In the genomic region with DNA sequence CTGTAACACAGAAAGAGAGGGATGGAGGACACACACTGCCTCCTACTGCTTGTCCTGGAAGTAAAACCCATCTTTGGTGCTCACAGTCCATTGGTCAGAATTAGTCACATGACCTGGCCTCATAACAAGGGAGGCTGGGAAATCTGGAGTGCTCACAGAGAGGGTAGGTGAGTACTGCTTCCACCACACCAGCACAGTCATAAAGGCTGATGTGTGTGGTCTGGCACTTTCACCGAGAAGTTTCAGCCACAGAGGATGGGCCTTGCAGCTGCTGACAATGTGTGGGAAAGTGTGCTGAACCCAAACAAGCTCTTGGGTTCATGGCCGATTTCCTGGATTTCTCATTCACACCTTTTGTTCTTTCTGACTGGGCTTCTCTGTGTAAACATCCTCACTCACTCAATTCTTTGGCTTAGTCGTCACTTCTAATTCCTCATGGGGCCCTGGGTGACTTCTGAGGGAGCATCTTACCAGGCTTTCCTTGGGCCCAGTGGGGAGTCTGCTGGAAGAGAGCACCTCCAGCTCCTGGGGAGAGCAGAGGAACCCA, we compare ENCODE assay signal across 8 cellular contexts.
DNase-seq lines count a peak whose midpoint lies in the region; ATAC-seq, FAIRE-seq and TF ChIP-seq lines count a peak whose summit lies in the region.

No MANE protein-coding gene starts in this region.

- no peak overlapping the region for H3K27ac ChIP-seq in CD8-positive, alpha-beta memory T cell (ENCODE audit: low read depth, low read length)

- no peaks in the 10 kb centered on the region for H3K4me1 ChIP-seq in CD8-positive, alpha-beta memory T cell (ENCODE audit: insufficient read depth, low read length)

- H3K27ac Mint-ChIP-seq in CD8-positive, alpha-beta memory T cell: no peak overlapping the region

- DNase-seq in GM12865 (ENCODE audit: low read depth) (peak; percentile 91), epithelial cell of esophagus (ENCODE audit: low read depth) (peak; percentile 94), SW480 (ENCODE audit: low spot score) (no peak), NCI-H1930 (lab: John Stamatoyannopoulos, UW) (no peak), frontal cortex (ENCODE audit: low spot score in 2 of 2) (no peak)
- no peak for DNase-seq in CD8-positive, alpha-beta memory T cell

- H3K36me3 ChIP-seq in CD8-positive, alpha-beta memory T cell (ENCODE audit: insufficient read depth, low read length): no peaks in the 10 kb centered on the region

- no peaks in the 10 kb centered on the region for H3K9me3 ChIP-seq in CD8-positive, alpha-beta memory T cell (ENCODE audit: low read length)

- POLR2A ChIA-PET in CD8-positive, alpha-beta memory T cell (lab: Charles Lee): no interaction called here

- peaks cover 22 to 41% of the 10 kb centered on the region in 2 donors for H3K27me3 Mint-ChIP-seq in CD8-positive, alpha-beta memory T cell

- H3K9me3 Mint-ChIP-seq in CD8-positive, alpha-beta memory T cell: peaks cover 0 to 11% (median 6%) of the 10 kb centered on the region in 5 donors

- H3K27me3 ChIP-seq in CD8-positive, alpha-beta memory T cell (ENCODE audit: insufficient read depth, low read length, poor library complexity, severe bottlenecking): no peaks in the 10 kb centered on the region

- H3K36me3 Mint-ChIP-seq in CD8-positive, alpha-beta memory T cell: peaks cover 0 to 19% (median 0%) of the 10 kb centered on the region in 3 donors

- ATAC-seq in GM21390 (IDR thresholded peaks at IDR 0.05; ENCODE audit: unreplicated experiment): peak; percentile 100
- ATAC-seq in HG03558 (IDR thresholded peaks at IDR 0.05; ENCODE audit: extremely low read depth, unreplicated experiment): peak; percentile 99

- no peak overlapping the region for H3K4me3 Mint-ChIP-seq in CD8-positive, alpha-beta memory T cell

- CTCF ChIA-PET in CD8-positive, alpha-beta memory T cell (lab: Charles Lee): no interaction called here

- H3K4me1 Mint-ChIP-seq in CD8-positive, alpha-beta memory T cell: no peaks in the 10 kb centered on the region

- no peak for FAIRE-seq in frontal cortex (lab: Jason Lieb, UNC)

- TF ChIP-seq CTCF in GM12865 (IDR thresholded peaks at IDR 0.05; ENCODE audit: insufficient read depth, low read depth, low read length, missing control alignments): no peak
- no peak for TF ChIP-seq CTCF in epithelial cell of esophagus (IDR thresholded peaks at IDR 0.05; ENCODE audit: insufficient read depth, low read depth, low read length, missing control alignments)

- no peak overlapping the region for H3K4me3 ChIP-seq in GM12865 (ENCODE audit: low read depth, low read length)
- no peak overlapping the region for H3K4me3 ChIP-seq in epithelial cell of esophagus (ENCODE audit: low read length)
- H3K4me3 ChIP-seq in CD8-positive, alpha-beta memory T cell (ENCODE audit: low read length): no peak overlapping the region

Comparison
In these comparisons a context has a peak if more than half of its experiments do, and no peak if none do; other contexts are left out.
1. DNase-seq: peak in GM12865 (single experiment) and epithelial cell of esophagus (single experiment); none in SW480 (single experiment), NCI-H1930 (0 of 2), CD8-positive, alpha-beta memory T cell (0 of 5) and frontal cortex (0 of 2).